In the genomic region with DNA sequence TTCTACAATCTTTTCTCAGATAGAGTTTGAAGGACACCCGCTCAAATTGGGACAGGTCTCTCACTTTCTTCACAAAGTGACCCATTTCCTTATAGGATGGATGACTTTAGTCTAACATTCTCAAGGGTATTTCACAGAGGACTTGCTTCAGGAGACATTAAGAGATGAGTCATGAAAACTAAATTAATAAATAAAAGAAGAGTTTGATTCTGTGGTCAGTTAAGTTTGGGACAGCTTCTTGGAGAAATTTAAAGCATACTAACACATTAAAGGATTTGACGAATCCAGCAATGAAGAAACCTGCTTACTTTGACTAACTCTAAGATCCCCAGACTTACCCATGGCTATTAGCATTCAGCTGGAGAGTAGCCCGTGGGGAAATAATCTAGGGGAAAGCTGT, we compare ENCODE assay signal across 15 cellular contexts.
"Had no signal": no experiment of that assay in that cellular context is flagged by ENCODE, and none has a peak within 500 bp of the region (broad histone marks: within the 10 kb centered on the region; RNA-seq: fewer than 3 reads in every experiment).

No MANE protein-coding gene starts in this region.

- H3K27me3 ChIP-seq: cardiac muscle cell, esophagus muscularis mucosa, left lung, neural progenitor cell had no signal

- H3K9me3 ChIP-seq: thoracic aorta had no signal

- DNase-seq: activated CD4-positive, alpha-beta T cell treated with anti-CD3 and anti-CD28 coated beads for 36 hours; activated CD4-positive, alpha-beta T cell treated with anti-CD3 and anti-CD28 coated beads, Interleukin-2, amount 50 U/mL, for 48 hours; activated gamma-delta T cell treated with Interleukin-2 at 50 U/mL for 16 hours; amniotic stem cell; effector CD8-positive, alpha-beta T cell; hippocampal formation; left lung; right cardiac atrium; small intestine; stimulated activated CD4-positive, alpha-beta T cell treated with anti-CD3 and anti-CD28 coated beads, Interleukin-4, amount 100 ng/mL, for 24 hours had no signal

- ATAC-seq: activated CD4-positive, alpha-beta T cell treated with anti-CD3 and anti-CD28 coated beads for 36 hours; left lung; stimulated activated effector memory CD8-positive, alpha-beta T cell treated with anti-CD3 and anti-CD28 coated beads, Interleukin-12 subunit alpha, Interleukin-12 subunit beta, amount 100 ng/mL, for 72 hours had no signal

- H3K36me3 ChIP-seq: cardiac muscle cell, esophagus muscularis mucosa, left lung, neural progenitor cell, thoracic aorta had no signal

- H3K9ac ChIP-seq: neural progenitor cell had no signal

- H3K27ac ChIP-seq: cardiac muscle cell, esophagus muscularis mucosa, left lung, neural progenitor cell, thoracic aorta had no signal

- H3K4me2 ChIP-seq: neural progenitor cell had no signal

- H3K4me1 ChIP-seq: left lung had no signal

- H2AFZ ChIP-seq: neural progenitor cell had no signal

- H3K4me3 ChIP-seq: cardiac muscle cell, esophagus muscularis mucosa, left lung, neural progenitor cell, thoracic aorta had no signal
